32 cellular contexts compared by ENCODE assay signal in genomic region chr7:53600296-53600695, GRCh38.
"Had no signal": no experiment of that assay in that cellular context is flagged by ENCODE, and none has a peak within 500 bp of the region (broad histone marks: within the 10 kb centered on the region; RNA-seq: fewer than 3 reads in every experiment).

No MANE protein-coding gene starts in this region.

- H3K27me3 ChIP-seq: Peyer's patch had no signal

- H3K4me3 ChIP-seq: Peyer's patch had no signal

- H3K27ac ChIP-seq: Peyer's patch, RWPE1 had no signal

- H3K4me1 ChIP-seq: Peyer's patch had no signal

- H3K36me3 ChIP-seq: Peyer's patch had no signal

- ATAC-seq: activated CD8-positive, alpha-beta T cell treated with anti-CD3 and anti-CD28 coated beads for 36 hours; activated T-cell treated with anti-CD3 and anti-CD28 coated beads, Interleukin-2, amount 50 U/mL, for 72 hours; activated T-helper 17 cell treated with anti-CD3 and anti-CD28 coated beads, Interleukin-2, amount 50 U/mL, for 72 hours; PC-3; Right ventricle myocardium inferior had no signal

- DNase-seq: activated CD4-positive, alpha-beta T cell treated with anti-CD3 and anti-CD28 coated beads, Interleukin-2, amount 10 ng/mL, durations not matched to agents 24 days and 14 days; activated CD4-positive, alpha-beta T cell treated with anti-CD3 and anti-CD28 coated beads, Interleukin-2, amount 50 U/mL, for 4 hours; activated CD8-positive, alpha-beta T cell treated with anti-CD3 and anti-CD28 coated beads for 36 hours; activated effector memory CD4-positive, alpha-beta T cell treated with anti-CD3 and anti-CD28 coated beads, Interleukin-2, amount 50 U/mL, for 16 hours; activated naive CD4-positive, alpha-beta T cell; activated naive CD4-positive, alpha-beta T cell treated with anti-CD3 and anti-CD28 coated beads, Interleukin-2, amount 50 U/mL, for 16 hours; activated naive CD8-positive, alpha-beta T cell treated with anti-CD3 and anti-CD28 coated beads for 36 hours; activated T-cell treated with anti-CD3 and anti-CD28 coated beads, Interleukin-2, amount 50 U/mL, for 1 hour; activated T-cell treated with anti-CD3 and anti-CD28 coated beads, Interleukin-2, amount 50 U/mL, for 72 hours; amniotic stem cell; aorta; NCI-H1105; NCI-H1417 treated with DMSO at 0.1 percent for 48 hours; NCI-H187 treated with DMSO at 0.1 percent for 48 hours; NCI-H2081; NCI-H2171 treated with DMSO at 0.1 percent for 48 hours; NCI-H226; NCI-H446 treated with DMSO at 0.1 percent for 48 hours; NCI-H524; NCI-H69; NCI-H82; NK-92 treated with Interleukin-12 subunit alpha and Interleukin-12 subunit beta, amount 100 ng/mL, for 24 hours; PC-3; Peyer's patch; SIG-M5; SW 1271; T-helper 1 cell; T-helper 2 cell; T-helper 9 cell had no signal

- H3K9me3 ChIP-seq: Peyer's patch had no signal
